Comparison of ENCODE assay signal across 11 cellular contexts in the genomic region with DNA sequence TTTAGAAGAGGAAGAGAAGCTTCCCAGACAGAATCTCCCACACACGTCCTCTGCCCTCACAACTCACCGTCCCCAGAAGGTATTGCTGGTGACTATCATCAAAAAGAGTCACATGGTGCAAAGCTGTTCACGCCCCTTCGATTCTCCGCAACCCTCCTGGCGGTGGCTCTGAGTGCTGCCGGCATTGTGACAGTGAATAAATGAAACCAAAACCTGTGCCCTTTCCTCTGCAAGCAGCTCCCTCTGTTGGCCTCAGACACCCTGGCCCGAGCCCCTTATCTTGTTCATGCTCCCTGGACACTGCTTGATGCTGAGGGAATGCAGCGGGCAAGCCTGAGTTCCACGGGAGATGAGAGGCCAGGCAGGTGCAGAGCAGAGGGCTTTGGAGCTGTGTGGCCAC.
DNase-seq lines count a peak whose midpoint lies in the region; ATAC-seq and TF ChIP-seq lines count a peak whose summit lies in the region.
"Had no signal": no experiment of that assay in that cellular context is flagged by ENCODE, and none has a peak within 500 bp of the region (broad histone marks: within the 10 kb centered on the region; RNA-seq: fewer than 3 reads in every experiment).

No MANE protein-coding gene starts in this region.

- no peak overlapping the region for H2AFZ ChIP-seq in SK-N-SH (ENCODE audit: low read depth)
- H2AFZ ChIP-seq: parathyroid adenoma had no signal

- peaks cover 0 to 4% of the 10 kb centered on the region in 2 donors for H3K4me1 Mint-ChIP-seq in stimulated activated naive B cell treated with anti-CD40 and anti-IgM and Interleukin-4, amounts not matched to agents 10 μg/mL and 1 μg/mL and 100 μg/mL, for 72 hours

- H3K4me3 ChIP-seq in SK-N-SH (ENCODE audit: low read depth in 2 of 2, low read length in 1 of 2) (no peak overlapping the region), upper lobe of left lung (no peak overlapping the region), tibial artery (no peak overlapping the region), transverse colon (no peak overlapping the region)
- H3K4me3 ChIP-seq: heart right ventricle had no signal

- TF ChIP-seq CTCF in SK-N-SH (IDR thresholded peaks at IDR 0.05): no peak
- peak in 1 of 6 experiments; percentile 5 for TF ChIP-seq CTCF in upper lobe of left lung (IDR thresholded peaks at IDR 0.05)
- TF ChIP-seq CTCF in tibial artery (IDR thresholded peaks at IDR 0.05): no peak
- peak in 2 of 5 experiments; percentile 7 to 16 for TF ChIP-seq CTCF in transverse colon (IDR thresholded peaks at IDR 0.05)

- 32% methylated on average over 5 of the region's 10 CpGs for WGBS in SK-N-SH (ENCODE audit: low lambda C conversion rate)
- 41 to 54% methylated on average over 10 of the region's 10 CpGs for WGBS in upper lobe of left lung, 2 donors
- WGBS in transverse colon (ENCODE audit: low coverage in 1 of 2), 2 donors: 20 to 21% methylated on average over 1 to 10 of the region's 10 CpGs

- POLR2A ChIA-PET in SK-N-SH (lab: Yijun Ruan, JAX): no interaction called here

- TF ChIP-seq POLR2A in upper lobe of left lung (IDR thresholded peaks at IDR 0.05) (no peak), transverse colon (IDR thresholded peaks at IDR 0.05) (no peak)

- intact Hi-C loops in tibial artery (cut with DNase I; ENCODE audit: low total_unique reads) (no loop called here), transverse colon (cut with DNase I; ENCODE audit: low total_unique reads) (no loop called here)

- H3F3A ChIP-seq in SK-N-SH (replicated peaks; ENCODE audit: insufficient read depth): no peaks in the 10 kb centered on the region

- no peaks in the 10 kb centered on the region for H3K79me2 ChIP-seq in SK-N-SH (ENCODE audit: insufficient read depth)
- H3K79me2 ChIP-seq: parathyroid adenoma had no signal

- peak; percentile 31 for TF ChIP-seq RAD21 in SK-N-SH (IDR thresholded peaks at IDR 0.05; ENCODE audit: low read length)

- no peak overlapping the region for H3K9ac ChIP-seq in SK-N-SH
- H3K9ac ChIP-seq: parathyroid adenoma had no signal

- H3K27ac Mint-ChIP-seq in stimulated activated naive B cell treated with anti-CD40 and anti-IgM and Interleukin-4, amounts not matched to agents 10 μg/mL and 1 μg/mL and 100 μg/mL, for 72 hours: no peak overlapping the region

- H3K9me3 ChIP-seq in SK-N-SH (no peaks in the 10 kb centered on the region), upper lobe of left lung (no peaks in the 10 kb centered on the region), tibial artery (no peaks in the 10 kb centered on the region), transverse colon (no peaks in the 10 kb centered on the region)
- H3K9me3 ChIP-seq: heart right ventricle had no signal

- in situ Hi-C loops in transverse colon (cut with MboI; ENCODE audit: low pct_ligation_motif_present in 1 of 4, low pct_unique_long_range_greater_than_20kb in 1 of 4, low sequenced_read_pairs in 3 of 4): no loop called here

- H3K36me3 Mint-ChIP-seq in stimulated activated naive B cell treated with anti-CD40 and anti-IgM and Interleukin-4, amounts not matched to agents 10 μg/mL and 1 μg/mL and 100 μg/mL, for 72 hours: no peaks in the 10 kb centered on the region

- H3K27me3 Mint-ChIP-seq in stimulated activated naive B cell treated with anti-CD40 and anti-IgM and Interleukin-4, amounts not matched to agents 10 μg/mL and 1 μg/mL and 100 μg/mL, for 72 hours: peaks cover 7 to 14% of the 10 kb centered on the region in 2 donors

- no peak overlapping the region for H3K27ac ChIP-seq in SK-N-SH (ENCODE audit: low read depth in 2 of 2, low read length in 1 of 2)
- H3K27ac ChIP-seq in upper lobe of left lung: no peak overlapping the region
- H3K27ac ChIP-seq in tibial artery: no peak overlapping the region
- no peak overlapping the region for H3K27ac ChIP-seq in transverse colon
- H3K27ac ChIP-seq: heart right ventricle, parathyroid adenoma had no signal

- no peak for DNase-seq in SK-N-SH
- DNase-seq in activated T-cell treated with anti-CD3 and anti-CD28 coated beads for 4 hours: peak; percentile 23
- DNase-seq in left lobe of liver (ENCODE audit: low spot score): no peak
- DNase-seq in stimulated activated naive B cell treated with anti-CD40 and anti-IgM and Interleukin-4, amounts not matched to agents 10 μg/mL and 1 μg/mL and 100 μg/mL, for 72 hours: no peak
- no peak for DNase-seq in upper lobe of left lung
- no peak for DNase-seq in tibial artery
- no peak for DNase-seq in transverse colon
- DNase-seq: heart right ventricle, Kasumi-1 had no signal

- no peak overlapping the region for H3K4me2 ChIP-seq in SK-N-SH

- TF ChIP-seq EP300 in SK-N-SH (IDR thresholded peaks at IDR 0.05; ENCODE audit: borderline replicate concordance in 1 of 2, low read depth in 1 of 2, low read length in 1 of 2) (no peak), upper lobe of left lung (IDR thresholded peaks at IDR 0.05) (no peak), transverse colon (IDR thresholded peaks at IDR 0.05; ENCODE audit: low read depth) (no peak)

- CTCF ChIA-PET in SK-N-SH (lab: Yijun Ruan, JAX): interaction anchor here (0.6 to 2.8 kb wide), 7 partner anchors 8 to 669 kb away, joined by 3 to 10 read pairs (median 3); no protein-coding TSS in a partner anchor

- H3K27me3 ChIP-seq in SK-N-SH (ENCODE audit: insufficient read depth): no peaks in the 10 kb centered on the region
- peaks cover 0 to 6% (median 0%) of the 10 kb centered on the region in 4 donors for H3K27me3 ChIP-seq in upper lobe of left lung
- peaks cover 0 to 72% of the 10 kb centered on the region in 2 donors for H3K27me3 ChIP-seq in tibial artery
- peaks cover 10% of the 10 kb centered on the region for H3K27me3 ChIP-seq in transverse colon

- H3K4me1 ChIP-seq in SK-N-SH (ENCODE audit: control insufficient read depth in 1 of 2, insufficient read depth in 2 of 2, low read depth in 1 of 2, low read length in 1 of 2): peaks cover 0 to 37% of the 10 kb centered on the region in 2 experiments; a peak in 1 of 4 replicates
- no peaks in the 10 kb centered on the region for H3K4me1 ChIP-seq in upper lobe of left lung
- peaks cover 0 to 4% (median 0%) of the 10 kb centered on the region in 4 donors for H3K4me1 ChIP-seq in tibial artery
- no peaks in the 10 kb centered on the region for H3K4me1 ChIP-seq in transverse colon
- H3K4me1 ChIP-seq: heart right ventricle, parathyroid adenoma had no signal

- H3K9me2 ChIP-seq in SK-N-SH: no peaks in the 10 kb centered on the region

- H3K36me3 ChIP-seq in SK-N-SH (replicated peaks in 1 of 2; ENCODE audit: control insufficient read depth in 1 of 2, insufficient read depth in 2 of 2, low read length in 1 of 2): no peaks in the 10 kb centered on the region
- H3K36me3 ChIP-seq in upper lobe of left lung: no peaks in the 10 kb centered on the region
- no peaks in the 10 kb centered on the region for H3K36me3 ChIP-seq in tibial artery
- no peaks in the 10 kb centered on the region for H3K36me3 ChIP-seq in transverse colon
- H3K36me3 ChIP-seq: heart right ventricle had no signal

- no peak overlapping the region for H3K4me3 Mint-ChIP-seq in stimulated activated naive B cell treated with anti-CD40 and anti-IgM and Interleukin-4, amounts not matched to agents 10 μg/mL and 1 μg/mL and 100 μg/mL, for 72 hours

- ATAC-seq in SK-N-SH treated with all-trans-retinoic acid at 6 μM for 48 hours (no peak), left lobe of liver (peak; percentile 33), upper lobe of left lung (ENCODE audit: low FRiP score in 2 of 2) (no peak)
- peak; percentile 42 to 66 for ATAC-seq in stimulated activated naive B cell treated with anti-CD40 and anti-IgM and Interleukin-4, amounts not matched to agents 10 μg/mL and 1 μg/mL and 100 μg/mL, for 72 hours (replicated peaks)
- ATAC-seq: heart right ventricle had no signal

- peaks cover 0 to 1% of the 10 kb centered on the region in 2 donors for H3K9me3 Mint-ChIP-seq in stimulated activated naive B cell treated with anti-CD40 and anti-IgM and Interleukin-4, amounts not matched to agents 10 μg/mL and 1 μg/mL and 100 μg/mL, for 72 hours

- H4K20me1 ChIP-seq in SK-N-SH (ENCODE audit: insufficient read depth): no peaks in the 10 kb centered on the region

TF ChIP-seq in SK-N-SH, 30 proteins besides CTCF, POLR2A, EP300 and RAD21 (continues in another document):
- TF ChIP-seq GABPA (IDR thresholded peaks at IDR 0.05; ENCODE audit: low read depth) (no peak), POLR2AphosphoS5 (IDR thresholded peaks at IDR 0.05; ENCODE audit: low read depth, low read length) (no peak), SMC3 (IDR thresholded peaks at IDR 0.05; ENCODE audit: low read depth, low read length) (no peak), NRF1 (IDR thresholded peaks at IDR 0.05; ENCODE audit: low read depth, low read length) (no peak), YY1 (IDR thresholded peaks at IDR 0.05; ENCODE audit: low read depth) (no peak), NFIC (IDR thresholded peaks at IDR 0.05; ENCODE audit: borderline replicate concordance) (no peak), CHD2 (IDR thresholded peaks at IDR 0.05; ENCODE audit: low read length, partially characterized antibody) (no peak), SIN3A (IDR thresholded peaks at IDR 0.05; ENCODE audit: borderline replicate concordance, low read depth, low read length) (no peak), TEAD4 (IDR thresholded peaks at IDR 0.05; ENCODE audit: borderline replicate concordance, insufficient read depth) (no peak), EZH2phosphoT487 (IDR thresholded peaks at IDR 0.05; ENCODE audit: borderline replicate concordance, low read depth) (no peak), TCF12 (IDR thresholded peaks at IDR 0.05) (no peak), TAF1 (IDR thresholded peaks at IDR 0.05; ENCODE audit: borderline replicate concordance, low read depth, low read length) (no peak)

TF ChIP-seq in SK-N-SH treated with all-trans-retinoic acid at 6 μM for 48 hours, 23 proteins besides CTCF, POLR2A, EP300 and RAD21 (continues in another document):
- TF ChIP-seq, protein P1, sequence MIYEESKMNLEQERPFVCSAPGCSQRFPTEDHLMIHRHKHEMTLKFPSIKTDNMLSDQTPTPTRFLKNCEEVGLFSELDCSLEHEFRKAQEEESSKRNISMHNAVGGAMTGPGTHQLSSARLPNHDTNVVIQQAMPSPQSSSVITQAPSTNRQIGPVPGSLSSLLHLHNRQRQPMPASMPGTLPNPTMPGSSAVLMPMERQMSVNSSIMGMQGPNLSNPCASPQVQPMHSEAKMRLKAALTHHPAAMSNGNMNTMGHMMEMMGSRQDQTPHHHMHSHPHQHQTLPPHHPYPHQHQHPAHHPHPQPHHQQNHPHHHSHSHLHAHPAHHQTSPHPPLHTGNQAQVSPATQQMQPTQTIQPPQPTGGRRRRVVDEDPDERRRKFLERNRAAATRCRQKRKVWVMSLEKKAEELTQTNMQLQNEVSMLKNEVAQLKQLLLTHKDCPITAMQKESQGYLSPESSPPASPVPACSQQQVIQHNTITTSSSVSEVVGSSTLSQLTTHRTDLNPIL (CRISPR knock-in tag; IDR thresholded peaks at IDR 0.05; ENCODE audit: low read depth): no peak

Comparison
In these comparisons a context has a peak if more than half of its experiments do, and no peak if none do; other contexts are left out.
1. ATAC-seq: peak in left lobe of liver (single experiment) and stimulated activated naive B cell treated with anti-CD40 and anti-IgM and Interleukin-4, amounts not matched to agents 10 μg/mL and 1 μg/mL and 100 μg/mL, for 72 hours (2 of 2); none in SK-N-SH treated with all-trans-retinoic acid at 6 μM for 48 hours (single experiment) and upper lobe of left lung (0 of 2).